Comparison of ENCODE assay signal across 37 cellular contexts in genomic region chr5:37876926-37877325, GRCh38. TPM values are rescaled to one million over a fixed set of nuclear protein-coding genes. Genes with fewer than 3 reads are reported as not detected.
"Had no signal": no experiment of that assay in that cellular context is flagged by ENCODE, and none has a peak within 500 bp of the region (broad histone marks: within the 10 kb centered on the region; RNA-seq: fewer than 3 reads in every experiment).

No MANE protein-coding gene starts in this region.

- ATAC-seq: activated CD4-positive, alpha-beta T cell treated with anti-CD3 and anti-CD28 coated beads for 36 hours; activated CD8-positive, alpha-beta memory T cell treated with anti-CD3 and anti-CD28 coated beads, Interleukin-2, amount 10 ng/mL, durations not matched to agents 7 days and 5 days; activated CD8-positive, alpha-beta T cell treated with anti-CD3 and anti-CD28 coated beads, Interleukin-2, amount 10 ng/mL, durations not matched to agents 7 days and 5 days; activated naive CD8-positive, alpha-beta T cell treated with anti-CD3 and anti-CD28 coated beads, Interleukin-2, amount 50 U/mL, for 24 hours; body of pancreas; effector memory CD8-positive, alpha-beta T cell; gastroesophageal sphincter; heart right ventricle had no signal

- H3K9me3 ChIP-seq: adrenal gland had no signal

- H3K27me3 ChIP-seq: body of pancreas, esophagus muscularis mucosa, gastroesophageal sphincter, heart right ventricle, hepatocyte had no signal

- H3K79me2 ChIP-seq: hepatocyte had no signal

- H3K27ac Mint-ChIP-seq: activated CD4-positive, alpha-beta memory T cell treated with anti-CD3 and anti-CD28 coated beads for 36 hours; activated CD4-positive, alpha-beta T cell treated with anti-CD3 and anti-CD28 coated beads for 36 hours; activated CD4-positive, alpha-beta T cell treated with anti-CD3 and anti-CD28 coated beads, Interleukin-2, amount 10 ng/mL, durations not matched to agents 24 days and 14 days; activated CD8-positive, alpha-beta memory T cell treated with anti-CD3 and anti-CD28 coated beads, Interleukin-2, amount 10 ng/mL, durations not matched to agents 7 days and 5 days; activated CD8-positive, alpha-beta T cell treated with anti-CD3 and anti-CD28 coated beads, Interleukin-2, amount 10 ng/mL, durations not matched to agents 7 days and 5 days; activated naive CD4-positive, alpha-beta T cell treated with anti-CD3 and anti-CD28 coated beads for 36 hours; activated naive CD4-positive, alpha-beta T cell treated with anti-CD3 and anti-CD28 coated beads, Interleukin-2, amount 50 U/mL, for 24 hours; activated naive CD8-positive, alpha-beta T cell treated with anti-CD3 and anti-CD28 coated beads for 36 hours; activated naive CD8-positive, alpha-beta T cell treated with anti-CD3 and anti-CD28 coated beads, Interleukin-2, amount 50 U/mL, for 24 hours; activated T-helper 1 cell treated with anti-CD3 and anti-CD28 coated beads, Interleukin-12 subunit alpha, Interleukin-12 subunit beta, Interleukin-2, Interleukin-4 antibody, amounts not matched to agents 30 ng/mL and 10 ng/mL and 1 ng/mL, durations not matched to agents 14 hours and 24 hours and 36 hours; activated T-helper 2 cell treated with anti-CD3 and anti-CD28 coated beads, Interferon-gamma antibody, Interleukin-2, Interleukin-4, amounts not matched to agents 10 μg/mL and 5 μg/mL and 100 μg/mL, durations not matched to agents 14 hours and 24 hours and 36 hours; effector memory CD8-positive, alpha-beta T cell; T-helper 2 cell treated with Interferon-gamma antibody and Interleukin-4, amounts not matched to agents 5 μg/mL and 100 μg/mL, for 36 hours had no signal

- H3K27ac ChIP-seq: adrenal gland, body of pancreas, esophagus muscularis mucosa, gastroesophageal sphincter, heart right ventricle, hepatocyte had no signal

- H3K4me3 ChIP-seq: adrenal gland, body of pancreas, esophagus muscularis mucosa, gastroesophageal sphincter, heart right ventricle, hepatocyte had no signal

- H3K36me3 Mint-ChIP-seq: activated CD4-positive, alpha-beta memory T cell treated with anti-CD3 and anti-CD28 coated beads for 36 hours; activated CD8-positive, alpha-beta memory T cell treated with anti-CD3 and anti-CD28 coated beads, Interleukin-2, amount 10 ng/mL, durations not matched to agents 7 days and 5 days; activated naive CD4-positive, alpha-beta T cell treated with anti-CD3 and anti-CD28 coated beads, Interleukin-2, amount 50 U/mL, for 24 hours; activated naive CD8-positive, alpha-beta T cell treated with anti-CD3 and anti-CD28 coated beads for 36 hours had no signal

- H3K4me1 Mint-ChIP-seq: activated CD4-positive, alpha-beta T cell treated with anti-CD3 and anti-CD28 coated beads for 36 hours; activated CD4-positive, alpha-beta T cell treated with anti-CD3 and anti-CD28 coated beads, Interleukin-2, amount 10 ng/mL, durations not matched to agents 24 days and 14 days; activated CD8-positive, alpha-beta memory T cell treated with anti-CD3 and anti-CD28 coated beads, Interleukin-2, amount 10 ng/mL, durations not matched to agents 7 days and 5 days; activated naive CD4-positive, alpha-beta T cell treated with anti-CD3 and anti-CD28 coated beads, Interleukin-2, amount 50 U/mL, for 24 hours; activated naive CD8-positive, alpha-beta T cell treated with anti-CD3 and anti-CD28 coated beads for 36 hours; activated naive CD8-positive, alpha-beta T cell treated with anti-CD3 and anti-CD28 coated beads, Interleukin-2, amount 50 U/mL, for 24 hours had no signal

- H3K4me3 Mint-ChIP-seq: activated CD4-positive, alpha-beta memory T cell treated with anti-CD3 and anti-CD28 coated beads for 36 hours; activated CD4-positive, alpha-beta T cell treated with anti-CD3 and anti-CD28 coated beads for 36 hours; activated CD4-positive, alpha-beta T cell treated with anti-CD3 and anti-CD28 coated beads, Interleukin-2, amount 10 ng/mL, durations not matched to agents 24 days and 14 days; activated CD8-positive, alpha-beta memory T cell treated with anti-CD3 and anti-CD28 coated beads, Interleukin-2, amount 10 ng/mL, durations not matched to agents 7 days and 5 days; activated CD8-positive, alpha-beta T cell treated with anti-CD3 and anti-CD28 coated beads, Interleukin-2, amount 10 ng/mL, durations not matched to agents 7 days and 5 days; activated naive CD4-positive, alpha-beta T cell treated with anti-CD3 and anti-CD28 coated beads for 36 hours; activated naive CD4-positive, alpha-beta T cell treated with anti-CD3 and anti-CD28 coated beads, Interleukin-2, amount 50 U/mL, for 24 hours; activated naive CD8-positive, alpha-beta T cell treated with anti-CD3 and anti-CD28 coated beads for 36 hours; activated naive CD8-positive, alpha-beta T cell treated with anti-CD3 and anti-CD28 coated beads, Interleukin-2, amount 50 U/mL, for 24 hours; activated T-helper 1 cell treated with anti-CD3 and anti-CD28 coated beads, Interleukin-12 subunit alpha, Interleukin-12 subunit beta, Interleukin-2, Interleukin-4 antibody, amounts not matched to agents 30 ng/mL and 10 ng/mL and 1 ng/mL, durations not matched to agents 14 hours and 24 hours and 36 hours; effector memory CD8-positive, alpha-beta T cell; T-helper 2 cell treated with Interferon-gamma antibody and Interleukin-4, amounts not matched to agents 5 μg/mL and 100 μg/mL, for 36 hours had no signal

- H3K36me3 ChIP-seq: adrenal gland, esophagus muscularis mucosa, gastroesophageal sphincter, heart right ventricle had no signal

- DNase-seq: activated CD4-positive, alpha-beta memory T cell treated with anti-CD3 and anti-CD28 coated beads for 36 hours; activated CD4-positive, alpha-beta T cell treated with anti-CD3 and anti-CD28 coated beads for 36 hours; activated CD4-positive, alpha-beta T cell treated with anti-CD3 and anti-CD28 coated beads, Interleukin-2, amount 10 ng/mL, durations not matched to agents 24 days and 14 days; activated CD4-positive, CD25-positive, alpha-beta regulatory T cell; activated CD4-positive, CD25-positive, alpha-beta regulatory T cell treated with anti-CD3 and anti-CD28 coated beads, Interleukin-2, amount 50 U/mL, for 72 hours; activated CD8-positive, alpha-beta memory T cell treated with anti-CD3 and anti-CD28 coated beads, Interleukin-2, amount 10 ng/mL, durations not matched to agents 7 days and 5 days; activated CD8-positive, alpha-beta memory T cell treated with anti-CD3 and anti-CD28 coated beads, Interleukin-2, amount 50 U/mL, for 4 hours; activated CD8-positive, alpha-beta T cell treated with anti-CD3 and anti-CD28 coated beads, Interleukin-2, amount 10 ng/mL, durations not matched to agents 7 days and 5 days; activated effector memory CD4-positive, alpha-beta T cell treated with anti-CD3 and anti-CD28 coated beads, Interleukin-2, amount 50 U/mL, for 16 hours; activated naive CD4-positive, alpha-beta T cell treated with anti-CD3 and anti-CD28 coated beads for 36 hours; activated naive CD8-positive, alpha-beta T cell treated with anti-CD3 and anti-CD28 coated beads for 36 hours; activated naive CD8-positive, alpha-beta T cell treated with anti-CD3 and anti-CD28 coated beads, Interleukin-2, amount 50 U/mL, for 24 hours; activated T-cell treated with anti-CD3 and anti-CD28 coated beads, Interleukin-2, amount 50 U/mL, for 1 hour; activated T-cell treated with anti-CD3 and anti-CD28 coated beads, Interleukin-2, amount 50 U/mL, for 48 hours; adrenal gland; amygdala; aorta; body of pancreas; caudate nucleus; cortex of kidney; dermis blood vessel endothelial cell; effector CD4-positive, alpha-beta T cell; effector memory CD8-positive, alpha-beta T cell; erythroblast; foreskin melanocyte; heart right ventricle; T1000 had no signal

- H3K4me1 ChIP-seq: adrenal gland, body of pancreas, esophagus muscularis mucosa, gastroesophageal sphincter, heart right ventricle had no signal

- H3K9me3 Mint-ChIP-seq: activated CD4-positive, alpha-beta T cell treated with anti-CD3 and anti-CD28 coated beads, Interleukin-2, amount 10 ng/mL, durations not matched to agents 24 days and 14 days; activated naive CD4-positive, alpha-beta T cell treated with anti-CD3 and anti-CD28 coated beads for 36 hours; activated naive CD4-positive, alpha-beta T cell treated with anti-CD3 and anti-CD28 coated beads, Interleukin-2, amount 50 U/mL, for 24 hours; activated naive CD8-positive, alpha-beta T cell treated with anti-CD3 and anti-CD28 coated beads for 36 hours; activated naive CD8-positive, alpha-beta T cell treated with anti-CD3 and anti-CD28 coated beads, Interleukin-2, amount 50 U/mL, for 24 hours; activated T-helper 1 cell treated with anti-CD3 and anti-CD28 coated beads, Interleukin-12 subunit alpha, Interleukin-12 subunit beta, Interleukin-2, Interleukin-4 antibody, amounts not matched to agents 30 ng/mL and 10 ng/mL and 1 ng/mL, durations not matched to agents 14 hours and 24 hours and 36 hours; activated T-helper 2 cell treated with anti-CD3 and anti-CD28 coated beads, Interferon-gamma antibody, Interleukin-2, Interleukin-4, amounts not matched to agents 10 μg/mL and 5 μg/mL and 100 μg/mL, durations not matched to agents 14 hours and 24 hours and 36 hours; T-helper 2 cell treated with Interferon-gamma antibody and Interleukin-4, amounts not matched to agents 5 μg/mL and 100 μg/mL, for 36 hours had no signal

- H3K4me2 ChIP-seq: hepatocyte had no signal

- FAIRE-seq: colon had no signal

- H2AFZ ChIP-seq: hepatocyte had no signal

RNA-seq across cellular contexts. Expression of gene GDNF, which starts 37.1 kb away (rescaled TPM):
- total RNA-seq: activated CD4-positive, alpha-beta memory T cell treated with anti-CD3 and anti-CD28 coated beads for 36 hours; activated CD4-positive, alpha-beta T cell treated with anti-CD3 and anti-CD28 coated beads for 36 hours; activated CD8-positive, alpha-beta memory T cell treated with anti-CD3 and anti-CD28 coated beads for 36 hours; activated CD8-positive, alpha-beta memory T cell treated with anti-CD3 and anti-CD28 coated beads, Interleukin-2, amount 10 ng/mL, durations not matched to agents 7 days and 5 days; activated CD8-positive, alpha-beta T cell treated with anti-CD3 and anti-CD28 coated beads, Interleukin-2, amount 10 ng/mL, durations not matched to agents 7 days and 5 days; activated naive CD4-positive, alpha-beta T cell treated with anti-CD3 and anti-CD28 coated beads for 36 hours; activated naive CD8-positive, alpha-beta T cell treated with anti-CD3 and anti-CD28 coated beads for 36 hours; activated T-helper 2 cell treated with anti-CD3 and anti-CD28 coated beads, Interferon-gamma antibody, Interleukin-2, Interleukin-4, amounts not matched to agents 10 μg/mL and 5 μg/mL and 100 μg/mL, durations not matched to agents 14 hours and 24 hours and 36 hours; body of pancreas; dermis blood vessel endothelial cell; glomerular endothelial cell had no signal
- polyA plus RNA-seq: aorta had no signal
